ENCODE assay signal across 20 cellular contexts in the genomic region with DNA sequence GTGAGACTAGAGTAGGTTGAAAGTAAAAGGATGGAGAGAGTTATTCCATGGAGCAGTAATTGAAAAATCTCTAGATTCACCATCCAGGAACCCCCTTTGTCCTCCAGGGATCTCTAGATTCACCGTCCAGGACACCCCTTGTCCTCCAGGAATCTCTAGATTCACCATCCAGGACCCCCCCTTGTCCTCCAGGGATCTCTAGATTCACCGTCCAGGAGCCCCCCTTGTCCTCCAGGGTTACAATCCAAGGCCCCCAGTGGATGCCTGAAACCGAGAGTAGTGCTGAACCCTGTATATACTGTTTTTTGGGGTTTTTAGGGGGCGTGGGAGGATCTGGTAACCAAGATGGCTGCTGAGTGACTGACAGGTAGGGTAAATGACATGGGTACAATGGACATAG.
"Had no signal": no experiment of that assay in that cellular context is flagged by ENCODE, and none has a peak within 500 bp of the region (broad histone marks: within the 10 kb centered on the region; RNA-seq: fewer than 3 reads in every experiment).

No MANE protein-coding gene starts in this region.

- H3K4me3 ChIP-seq: left lung, prostate gland, thyroid gland had no signal

- H3K4me1 ChIP-seq: foreskin keratinocyte, left lung, prostate gland, thyroid gland had no signal

- H3K27ac ChIP-seq: foreskin keratinocyte, left lung, prostate gland, thyroid gland, WERI-Rb-1 had no signal

- FAIRE-seq: astrocyte, islet of Langerhans had no signal

- H3K27me3 ChIP-seq: foreskin keratinocyte, thyroid gland had no signal

- H3K9me3 Mint-ChIP-seq: activated naive CD8-positive, alpha-beta T cell treated with anti-CD3 and anti-CD28 coated beads, Interleukin-2, amount 50 U/mL, for 24 hours; effector memory CD8-positive, alpha-beta T cell had no signal

- H3K27ac Mint-ChIP-seq: activated CD8-positive, alpha-beta T cell treated with anti-CD3 and anti-CD28 coated beads, Interleukin-2, amount 10 ng/mL, durations not matched to agents 7 days and 5 days; activated naive CD8-positive, alpha-beta T cell treated with anti-CD3 and anti-CD28 coated beads, Interleukin-2, amount 50 U/mL, for 24 hours; effector memory CD8-positive, alpha-beta T cell; nephron had no signal

- H3K4me3 Mint-ChIP-seq: activated CD8-positive, alpha-beta T cell treated with anti-CD3 and anti-CD28 coated beads, Interleukin-2, amount 10 ng/mL, durations not matched to agents 7 days and 5 days; activated naive CD8-positive, alpha-beta T cell treated with anti-CD3 and anti-CD28 coated beads, Interleukin-2, amount 50 U/mL, for 24 hours; effector memory CD8-positive, alpha-beta T cell; nephron had no signal

- DNase-seq: activated CD4-positive, alpha-beta T cell treated with anti-CD3 and anti-CD28 coated beads for 48 hours; activated CD8-positive, alpha-beta memory T cell treated with anti-CD3 and anti-CD28 coated beads, Interleukin-2, amount 50 U/mL, for 48 hours; activated CD8-positive, alpha-beta T cell treated with anti-CD3 and anti-CD28 coated beads, Interleukin-2, amount 10 ng/mL, durations not matched to agents 7 days and 5 days; activated naive CD4-positive, alpha-beta T cell; activated naive CD8-positive, alpha-beta T cell treated with anti-CD3 and anti-CD28 coated beads, Interleukin-2, amount 50 U/mL, for 24 hours; effector memory CD8-positive, alpha-beta T cell; erythroblast; foreskin keratinocyte; left lung; mesenchymal stem cell; occipital lobe; stimulated activated CD4-positive, alpha-beta T cell treated with anti-CD3 and anti-CD28 coated beads, Interleukin-4, amount 100 ng/mL, for 1 hour; stimulated activated CD8-positive, alpha-beta memory T cell treated with anti-CD3 and anti-CD28 coated beads, Interleukin-4, amount 100 ng/mL, for 48 hours; T1000; thyroid gland; WERI-Rb-1 had no signal

- H3K4me1 Mint-ChIP-seq: activated naive CD8-positive, alpha-beta T cell treated with anti-CD3 and anti-CD28 coated beads, Interleukin-2, amount 50 U/mL, for 24 hours; nephron had no signal

- H3K9me3 ChIP-seq: left lung, prostate gland, thyroid gland had no signal

- H3K36me3 ChIP-seq: left lung, prostate gland, thyroid gland, WERI-Rb-1 had no signal
